20 cellular contexts compared by ENCODE assay signal in the genomic region with DNA sequence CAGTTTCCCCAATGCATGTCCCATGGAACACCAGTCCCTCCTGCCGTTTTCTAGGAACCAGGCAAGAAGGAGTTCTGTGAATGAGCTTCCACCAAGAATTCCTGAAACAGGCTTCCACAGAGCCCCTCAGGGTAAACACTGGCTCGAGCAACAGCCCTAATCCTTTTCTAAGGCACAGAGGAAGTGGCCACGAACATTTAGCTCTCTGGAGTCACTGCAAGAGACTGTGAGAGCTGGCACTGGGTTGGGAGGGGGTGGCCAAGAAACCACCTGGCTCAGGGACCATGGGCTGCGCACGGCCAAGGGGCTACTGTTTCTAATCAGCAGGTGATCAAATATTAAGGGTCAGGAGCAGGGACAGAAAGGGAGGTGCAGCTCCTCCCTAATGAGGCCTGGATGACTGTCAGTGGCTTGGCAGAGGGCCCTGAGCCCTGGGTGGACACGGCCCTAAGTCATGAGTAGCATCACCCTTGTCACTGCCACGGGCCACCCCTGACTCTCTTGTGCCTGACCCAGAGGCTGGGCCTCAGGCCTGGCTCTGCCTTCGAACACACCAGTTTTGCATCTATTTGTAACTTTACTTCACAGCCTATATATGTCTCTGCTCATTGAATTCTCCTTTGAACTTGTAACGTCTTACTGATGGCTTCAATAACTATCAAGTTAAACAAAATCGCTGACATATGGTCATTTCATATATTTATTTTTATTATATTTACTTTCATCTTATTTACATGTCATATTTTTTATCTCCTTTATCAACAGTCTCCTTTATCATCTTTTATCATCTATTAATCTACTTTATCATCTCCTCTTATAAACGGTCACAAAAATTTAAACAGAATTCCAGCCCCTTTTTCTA.
"Had no signal": no experiment of that assay in that cellular context is flagged by ENCODE, and none has a peak within 500 bp of the region (broad histone marks: within the 10 kb centered on the region; RNA-seq: fewer than 3 reads in every experiment).

No MANE protein-coding gene starts in this region.

- H3K27ac ChIP-seq: body of pancreas, dorsolateral prefrontal cortex, foreskin keratinocyte, lower lobe of right lung, vagina had no signal

- H3K9me3 ChIP-seq: body of pancreas, lower lobe of right lung, tibial artery, vagina had no signal

- H3K27me3 ChIP-seq: body of pancreas, foreskin keratinocyte, tibial artery, vagina had no signal

- ATAC-seq: activated CD4-positive, alpha-beta T cell treated with anti-CD3 and anti-CD28 coated beads for 36 hours; activated naive CD4-positive, alpha-beta T cell treated with anti-CD3 and anti-CD28 coated beads, Interleukin-2, amount 50 U/mL, for 72 hours; body of pancreas; lower lobe of right lung; WTC11 had no signal

- H3K4me3 ChIP-seq: body of pancreas, dorsolateral prefrontal cortex, lower lobe of right lung, tibial artery, vagina had no signal

- H3K36me3 ChIP-seq: lower lobe of right lung, tibial artery, vagina had no signal

- DNase-seq: activated CD4-positive, alpha-beta memory T cell treated with anti-CD3 and anti-CD28 coated beads for 36 hours; activated CD4-positive, alpha-beta T cell treated with anti-CD3 and anti-CD28 coated beads for 36 hours; activated gamma-delta T cell treated with Interleukin-2 at 50 U/mL for 16 hours; activated T-cell treated with anti-CD3 and anti-CD28 coated beads for 4 hours; amniotic stem cell; body of pancreas; caudate nucleus; dorsolateral prefrontal cortex; foreskin keratinocyte; hypothalamus; lower lobe of right lung; nephron progenitor cell; stimulated activated CD4-positive, alpha-beta T cell treated with anti-CD3 and anti-CD28 coated beads, Interleukin-12 subunit alpha, Interleukin-12 subunit beta, amount 100 ng/mL, for 4 hours; stimulated activated CD4-positive, alpha-beta T cell treated with anti-CD3 and anti-CD28 coated beads, Interleukin-1b, Interleukin-23, amount 100 ng/mL, for 48 hours; stimulated activated CD8-positive, alpha-beta memory T cell treated with anti-CD3 and anti-CD28 coated beads, Interleukin-4, amount 100 ng/mL, for 48 hours; stimulated activated naive CD4-positive, alpha-beta T cell; tibial artery had no signal

- H3K4me1 ChIP-seq: body of pancreas, foreskin keratinocyte, lower lobe of right lung, vagina had no signal
